1 cellular context compared by ENCODE assay signal in genomic region chr10:101018600-101019439, GRCh38.
TF ChIP-seq lines count a peak whose summit lies in the region.

No MANE protein-coding gene starts in this region.

TF ChIP-seq in GM12878, 131 proteins besides CTCF, POLR2A, EP300 and RAD21:
- TF ChIP-seq TCF3 (IDR thresholded peaks at IDR 0.05; ENCODE audit: borderline replicate concordance, insufficient read depth, low read depth, low read length), result 0 out of 2 replicates have a peak, but pooled peaks have one; percentile 45
- no peak for TF ChIP-seq SUPT20H (IDR thresholded peaks at IDR 0.05; ENCODE audit: borderline replicate concordance, control insufficient read depth, low read depth, low read length)
- TF ChIP-seq TCF12 (IDR thresholded peaks at IDR 0.05; ENCODE audit: low read depth, low read length), result 0 out of 2 replicates have a peak, but pooled peaks have one; percentile 24
- TF ChIP-seq E2F8 (IDR thresholded peaks at IDR 0.05; ENCODE audit: low read depth, partially characterized antibody), result no peak
- TF ChIP-seq, protein P1, sequence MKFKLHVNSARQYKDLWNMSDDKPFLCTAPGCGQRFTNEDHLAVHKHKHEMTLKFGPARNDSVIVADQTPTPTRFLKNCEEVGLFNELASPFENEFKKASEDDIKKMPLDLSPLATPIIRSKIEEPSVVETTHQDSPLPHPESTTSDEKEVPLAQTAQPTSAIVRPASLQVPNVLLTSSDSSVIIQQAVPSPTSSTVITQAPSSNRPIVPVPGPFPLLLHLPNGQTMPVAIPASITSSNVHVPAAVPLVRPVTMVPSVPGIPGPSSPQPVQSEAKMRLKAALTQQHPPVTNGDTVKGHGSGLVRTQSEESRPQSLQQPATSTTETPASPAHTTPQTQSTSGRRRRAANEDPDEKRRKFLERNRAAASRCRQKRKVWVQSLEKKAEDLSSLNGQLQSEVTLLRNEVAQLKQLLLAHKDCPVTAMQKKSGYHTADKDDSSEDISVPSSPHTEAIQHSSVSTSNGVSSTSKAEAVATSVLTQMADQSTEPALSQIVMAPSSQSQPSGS (IDR thresholded peaks at IDR 0.05; ENCODE audit: low read length), result no peak
- no peak for TF ChIP-seq STAT3 (IDR thresholded peaks at IDR 0.05; ENCODE audit: low read depth, low read length)
- TF ChIP-seq NR2F1 (conservative IDR thresholded peaks at IDR 0.05), result no peak
- TF ChIP-seq IKZF2 (IDR thresholded peaks at IDR 0.05), result no peak
- TF ChIP-seq SIN3A (IDR thresholded peaks at IDR 0.05; ENCODE audit: low read depth, low read length), result no peak
- no peak for TF ChIP-seq SP1 (IDR thresholded peaks at IDR 0.05; ENCODE audit: low read depth, low read length)
- 0 out of 2 replicates have a peak, but pooled peaks have one; percentile 8 for TF ChIP-seq EED (IDR thresholded peaks at IDR 0.05; ENCODE audit: low read depth)
- TF ChIP-seq POU2F2 (IDR thresholded peaks at IDR 0.05; ENCODE audit: borderline replicate concordance, low read depth, low read length), result no peak
- TF ChIP-seq, protein P2, sequence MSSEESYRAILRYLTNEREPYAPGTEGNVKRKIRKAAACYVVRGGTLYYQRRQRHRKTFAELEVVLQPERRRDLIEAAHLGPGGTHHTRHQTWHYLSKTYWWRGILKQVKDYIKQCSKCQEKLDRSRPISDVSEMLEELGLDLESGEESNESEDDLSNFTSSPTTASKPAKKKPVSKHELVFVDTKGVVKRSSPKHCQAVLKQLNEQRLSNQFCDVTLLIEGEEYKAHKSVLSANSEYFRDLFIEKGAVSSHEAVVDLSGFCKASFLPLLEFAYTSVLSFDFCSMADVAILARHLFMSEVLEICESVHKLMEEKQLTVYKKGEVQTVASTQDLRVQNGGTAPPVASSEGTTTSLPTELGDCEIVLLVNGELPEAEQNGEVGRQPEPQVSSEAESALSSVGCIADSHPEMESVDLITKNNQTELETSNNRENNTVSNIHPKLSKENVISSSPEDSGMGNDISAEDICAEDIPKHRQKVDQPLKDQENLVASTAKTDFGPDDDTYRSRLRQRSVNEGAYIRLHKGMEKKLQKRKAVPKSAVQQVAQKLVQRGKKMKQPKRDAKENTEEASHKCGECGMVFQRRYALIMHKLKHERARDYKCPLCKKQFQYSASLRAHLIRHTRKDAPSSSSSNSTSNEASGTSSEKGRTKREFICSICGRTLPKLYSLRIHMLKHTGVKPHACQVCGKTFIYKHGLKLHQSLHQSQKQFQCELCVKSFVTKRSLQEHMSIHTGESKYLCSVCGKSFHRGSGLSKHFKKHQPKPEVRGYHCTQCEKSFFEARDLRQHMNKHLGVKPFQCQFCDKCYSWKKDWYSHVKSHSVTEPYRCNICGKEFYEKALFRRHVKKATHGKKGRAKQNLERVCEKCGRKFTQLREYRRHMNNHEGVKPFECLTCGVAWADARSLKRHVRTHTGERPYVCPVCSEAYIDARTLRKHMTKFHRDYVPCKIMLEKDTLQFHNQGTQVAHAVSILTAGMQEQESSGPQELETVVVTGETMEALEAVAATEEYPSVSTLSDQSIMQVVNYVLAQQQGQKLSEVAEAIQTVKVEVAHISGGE (CRISPR knock-in tag; IDR thresholded peaks at IDR 0.05), result no peak
- TF ChIP-seq, protein P3, sequence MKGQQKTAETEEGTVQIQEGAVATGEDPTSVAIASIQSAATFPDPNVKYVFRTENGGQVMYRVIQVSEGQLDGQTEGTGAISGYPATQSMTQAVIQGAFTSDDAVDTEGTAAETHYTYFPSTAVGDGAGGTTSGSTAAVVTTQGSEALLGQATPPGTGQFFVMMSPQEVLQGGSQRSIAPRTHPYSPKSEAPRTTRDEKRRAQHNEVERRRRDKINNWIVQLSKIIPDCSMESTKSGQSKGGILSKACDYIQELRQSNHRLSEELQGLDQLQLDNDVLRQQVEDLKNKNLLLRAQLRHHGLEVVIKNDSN (IDR thresholded peaks at IDR 0.05; ENCODE audit: borderline replicate concordance, extremely low read length, insufficient read depth, low read depth, low read length), result no peak
- TF ChIP-seq ZSCAN29 (IDR thresholded peaks at IDR 0.05), result 0 out of 2 replicates have a peak, but pooled peaks have one; percentile 46
- no peak for TF ChIP-seq CHD4 (IDR thresholded peaks at IDR 0.05)
- TF ChIP-seq PKNOX1 (IDR thresholded peaks at IDR 0.05), result no peak
- no peak for TF ChIP-seq CHD1 (IDR thresholded peaks at IDR 0.05; ENCODE audit: low read depth, low read length)
- TF ChIP-seq POLR2AphosphoS5 (IDR thresholded peaks at IDR 0.05; ENCODE audit: low read length), result no peak
- TF ChIP-seq BMI1 (IDR thresholded peaks at IDR 0.05; ENCODE audit: borderline replicate concordance), result no peak
- no peak for TF ChIP-seq RFX5 (IDR thresholded peaks at IDR 0.05; ENCODE audit: low read depth, low read length)
- no peak for TF ChIP-seq ZBED1 (IDR thresholded peaks at IDR 0.05; ENCODE audit: borderline replicate concordance)
- no peak for TF ChIP-seq IRF4 (IDR thresholded peaks at IDR 0.05; ENCODE audit: low read depth, low read length)
